ENCODE assay signal across 8 cellular contexts in the genomic region with DNA sequence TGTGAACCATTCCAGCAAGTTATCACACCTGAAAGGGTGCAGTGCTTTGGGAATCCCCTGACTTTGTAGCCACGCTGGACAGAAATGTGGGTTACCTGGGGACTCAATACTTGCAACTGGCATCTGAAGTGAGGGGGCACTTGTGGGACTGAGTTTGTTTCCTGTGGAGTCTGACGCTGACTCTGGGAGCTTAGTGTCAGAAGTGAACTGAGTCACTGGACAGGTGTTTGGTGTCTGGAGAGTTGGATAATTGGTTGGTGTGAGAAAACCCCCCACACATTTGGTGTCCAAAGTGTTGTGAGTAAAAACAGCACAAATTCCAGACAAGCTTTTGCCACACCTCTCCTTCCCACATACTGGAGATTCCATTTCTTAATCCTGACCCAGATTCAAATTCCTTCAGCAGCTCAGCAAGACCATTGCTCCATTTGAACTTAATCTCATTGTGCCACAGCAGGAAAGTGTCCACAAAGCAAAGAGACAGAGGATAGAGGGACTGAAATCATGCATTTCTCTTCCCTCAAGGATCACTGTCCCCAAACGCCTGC. TPM values are rescaled to one million over a fixed set of nuclear protein-coding genes. Genes with fewer than 3 reads are reported as not detected.
DNase-seq lines count a peak whose midpoint lies in the region; ATAC-seq, FAIRE-seq and TF ChIP-seq lines count a peak whose summit lies in the region.
"Not testable (repeated sequence)": the region's sequence is repeated elsewhere in the genome, so short reads cannot be mapped to it uniquely, and the experiment has no call there.
"Had no signal": no experiment of that assay in that cellular context is flagged by ENCODE, and none has a peak within 500 bp of the region (broad histone marks: within the 10 kb centered on the region; RNA-seq: fewer than 3 reads in every experiment).

No MANE protein-coding gene starts in this region.

- not testable (repeated sequence) for H3K27me3 ChIP-seq in RWPE2 (ENCODE audit: insufficient read depth, poor library complexity, severe bottlenecking); H1 (replicated peaks in 1 of 4; ENCODE audit: control insufficient read depth in 3 of 4, extremely low read depth in 1 of 4, insufficient read depth in 3 of 4, low read length in 3 of 4); cardiac muscle cell; mesendoderm (ENCODE audit: insufficient read depth, low read length, poor library complexity); trophoblast cell (ENCODE audit: insufficient read depth, low read length)

- not testable (repeated sequence) for DNase-seq in H54 (ENCODE audit: insufficient read length, low spot score); RWPE2 (ENCODE audit: low spot score); H1 (ENCODE audit: low read depth in 1 of 2, low spot score in 2 of 2); urothelium cell line (ENCODE audit: low spot score)
- DNase-seq in cardiac muscle cell (ENCODE audit: low read depth in 1 of 2, low spot score in 1 of 2) (peak in 1 of 2 donors; percentile 13), mesendoderm (peak; percentile 42), trophoblast cell (peak; percentile 18 to 67)

- TF ChIP-seq CTCF in RWPE2 (IDR thresholded peaks at IDR 0.05; ENCODE audit: poor library complexity, severe bottlenecking); H1 (IDR thresholded peaks at IDR 0.05; ENCODE audit: control extremely low read depth in 1 of 3, insufficient read depth in 1 of 3, low read depth in 1 of 3, low read length in 3 of 3); cardiac muscle cell (IDR thresholded peaks at IDR 0.05; ENCODE audit: low read depth, low read length): not testable (repeated sequence)

- not testable (repeated sequence) for H3K18ac ChIP-seq in H1 (ENCODE audit: extremely low read depth, low read length); mesendoderm (ENCODE audit: low read length); trophoblast cell (ENCODE audit: low read length)

- H3K4me1 ChIP-seq in RWPE2 (ENCODE audit: insufficient read depth, poor library complexity, severe bottlenecking) (peaks cover 18% of the 10 kb centered on the region), cardiac muscle cell (ENCODE audit: low read depth) (peaks cover 35% of the 10 kb centered on the region)
- not testable (repeated sequence) for H3K4me1 ChIP-seq in H1 (replicated peaks in 1 of 4; ENCODE audit: control insufficient read depth in 3 of 4, insufficient read depth in 4 of 4, low read length in 3 of 4); mesendoderm (ENCODE audit: control insufficient read depth, low read depth, low read length); trophoblast cell (ENCODE audit: control insufficient read depth in 1 of 2, insufficient read depth in 2 of 2, low read length in 2 of 2)

- H4K8ac ChIP-seq in H1 (ENCODE audit: extremely low read depth, insufficient read depth, low read length); mesendoderm (ENCODE audit: low read depth, low read length); trophoblast cell (ENCODE audit: low read depth, low read length): not testable (repeated sequence)

- not testable (repeated sequence) for TF ChIP-seq EP300 in H1 (IDR thresholded peaks at IDR 0.05; ENCODE audit: borderline replicate concordance in 1 of 2, low read depth in 2 of 2, low read length in 2 of 2)

- H4K20me1 ChIP-seq in H1 (replicated peaks in 1 of 2; ENCODE audit: control insufficient read depth in 1 of 2, insufficient read depth in 2 of 2, low read length in 2 of 2), result not testable (repeated sequence)

- POLR2A ChIA-PET in H1 (lab: Charles Lee; ENCODE audit: partially characterized antibody), result interaction anchor here (0.7 to 1.8 kb wide), 2 partner anchors 9 to 11 kb away, joined by 4 read pairs; no protein-coding TSS in a partner anchor

- H2AFZ ChIP-seq in H1 (ENCODE audit: low read length); trophoblast cell (ENCODE audit: insufficient read depth, low read length, poor library complexity): not testable (repeated sequence)

- not testable (repeated sequence) for TF ChIP-seq POLR2A in H54 (IDR thresholded peaks at IDR 0.05; ENCODE audit: low read depth, low read length); H1 (IDR thresholded peaks at IDR 0.05; ENCODE audit: control extremely low read depth in 1 of 2, low read depth in 2 of 2, low read length in 2 of 2)

- H3K56ac ChIP-seq in H1 (replicated peaks; ENCODE audit: insufficient read length, low read depth, low read length); mesendoderm (ENCODE audit: low read length): not testable (repeated sequence)

- H3K4me3 ChIP-seq in RWPE2 (ENCODE audit: severe bottlenecking); H1 (ENCODE audit: extremely low read depth in 1 of 4, insufficient read depth in 2 of 4, low read depth in 3 of 4, low read length in 4 of 4); cardiac muscle cell; mesendoderm (ENCODE audit: low read length); trophoblast cell (ENCODE audit: low read depth, low read length): not testable (repeated sequence)

- FAIRE-seq in H54 (lab: Jason Lieb, UNC) (peak; percentile 33), H1 (lab: Jason Lieb, UNC) (peak; percentile 76), urothelium cell line (lab: Jason Lieb, UNC) (peak; percentile 50)

- not testable (repeated sequence) for H4K12ac ChIP-seq in trophoblast cell (ENCODE audit: low read depth, low read length)

- not testable (repeated sequence) for H2BK120ac ChIP-seq in H1 (replicated peaks; ENCODE audit: low read depth, low read length); mesendoderm (ENCODE audit: low read depth, low read length); trophoblast cell (ENCODE audit: insufficient read depth, low read length, poor library complexity)

- H4K91ac ChIP-seq in H1 (replicated peaks; ENCODE audit: insufficient read length, low read length); trophoblast cell (ENCODE audit: low read depth, low read length): not testable (repeated sequence)

- H2BK12ac ChIP-seq in H1 (ENCODE audit: low read depth, low read length); trophoblast cell (ENCODE audit: low read length): not testable (repeated sequence)

- not testable (repeated sequence) for H3K4ac ChIP-seq in H1 (replicated peaks; ENCODE audit: insufficient read length, low read depth, low read length); trophoblast cell (ENCODE audit: low read depth, low read length)
- peak overlapping the region; percentile 16 for H3K4ac ChIP-seq in mesendoderm (ENCODE audit: low read depth, low read length)

- WGBS in H1 (ENCODE audit: extremely low coverage in 1 of 2, insufficient coverage in 1 of 2, insufficient read length in 1 of 2, insufficient replicate concordance in 2 of 2, low coverage in 1 of 2, low lambda C conversion rate in 2 of 2, missing lambda C conversion rate in 1 of 2), 2 experiments, result 77% methylated on average over 3 of the region's 3 CpGs; no CpG with 5 or more reads in 1 of the 2 experiments
- WGBS in mesendoderm (ENCODE audit: extremely low coverage, insufficient coverage, low lambda C conversion rate), result no CpG with 5 or more reads among the region's 3 CpGs
- WGBS in trophoblast cell (ENCODE audit: extremely low coverage, insufficient coverage, insufficient read length), result no CpG with 5 or more reads among the region's 3 CpGs

- H3K27ac ChIP-seq in RWPE2 (ENCODE audit: poor library complexity, severe bottlenecking) (peak overlapping the region; percentile 60), cardiac muscle cell (peak overlapping the region; percentile 95)
- H3K27ac ChIP-seq in H1 (ENCODE audit: low read depth, low read length); mesendoderm (ENCODE audit: low read depth, low read length); trophoblast cell (ENCODE audit: low read depth, low read length): not testable (repeated sequence)

- not testable (repeated sequence) for H3K9ac ChIP-seq in H1 (replicated peaks in 1 of 4; ENCODE audit: extremely low read depth in 1 of 4, low read depth in 3 of 4, low read length in 3 of 4); mesendoderm (ENCODE audit: low read length); trophoblast cell (ENCODE audit: low read length)

- CTCF ChIA-PET in H1 (lab: Charles Lee; ENCODE audit: partially characterized antibody), result not testable (repeated sequence)

- not testable (repeated sequence) for H3K79me2 ChIP-seq in H1 (ENCODE audit: control insufficient read depth in 1 of 2, insufficient read depth in 2 of 2, low read length in 2 of 2); mesendoderm (ENCODE audit: control insufficient read depth, insufficient read depth, low read length); trophoblast cell (ENCODE audit: control insufficient read depth, insufficient read depth, low read length, poor library complexity)

- peak; percentile 30 for ATAC-seq in RWPE2 (ENCODE audit: low read depth)

- not testable (repeated sequence) for H3K4me2 ChIP-seq in H1 (ENCODE audit: insufficient read depth in 1 of 2, low read depth in 2 of 2, low read length in 2 of 2); mesendoderm (ENCODE audit: low read length)
- peak overlapping the region; percentile 49 for H3K4me2 ChIP-seq in trophoblast cell (ENCODE audit: low read length)

- not testable (repeated sequence) for H2BK15ac ChIP-seq in H1 (ENCODE audit: low read length); mesendoderm (replicated peaks; ENCODE audit: low read depth)

- TF ChIP-seq RAD21 in H1 (IDR thresholded peaks at IDR 0.05 in 1 of 2, conservative IDR thresholded peaks at IDR 0.05 in 1 of 2; ENCODE audit: low read depth in 2 of 2, low read length in 2 of 2), result not testable (repeated sequence)

- not testable (repeated sequence) for H3K23me2 ChIP-seq in H1 (ENCODE audit: low read depth, low read length)

- not testable (repeated sequence) for H3K36me3 ChIP-seq in RWPE2 (ENCODE audit: low read depth); H1 (ENCODE audit: control insufficient read depth in 2 of 4, insufficient read depth in 4 of 4, low read length in 3 of 4); cardiac muscle cell; mesendoderm (ENCODE audit: control insufficient read depth, insufficient read depth, low read length); trophoblast cell (ENCODE audit: control insufficient read depth in 1 of 2, insufficient read depth in 2 of 2, low read length in 2 of 2)

- not testable (repeated sequence) for H2BK5ac ChIP-seq in H1 (ENCODE audit: low read depth, low read length); mesendoderm (ENCODE audit: low read length); trophoblast cell (ENCODE audit: low read depth, low read length, poor library complexity)

- not testable (repeated sequence) for H3K79me1 ChIP-seq in H1 (ENCODE audit: low read depth, low read length); mesendoderm (ENCODE audit: low read length); trophoblast cell (ENCODE audit: low read length)

- H3K14ac ChIP-seq in H1 (ENCODE audit: insufficient read length); trophoblast cell (ENCODE audit: low read length): not testable (repeated sequence)

- H3K23ac ChIP-seq in H1 (ENCODE audit: insufficient read length); mesendoderm (ENCODE audit: low read length); trophoblast cell (ENCODE audit: low read length): not testable (repeated sequence)

- not testable (repeated sequence) for H2BK20ac ChIP-seq in H1 (ENCODE audit: low read length)

- H2AK5ac ChIP-seq in H1 (ENCODE audit: low read depth, low read length); mesendoderm (ENCODE audit: low read length); trophoblast cell (ENCODE audit: low read length): not testable (repeated sequence)

- not testable (repeated sequence) for H4K5ac ChIP-seq in H1 (ENCODE audit: insufficient read length, low read depth, low read length); mesendoderm (ENCODE audit: low read length)

- H3K9me3 ChIP-seq in RWPE2 (ENCODE audit: severe bottlenecking); H1 (ENCODE audit: insufficient read depth in 2 of 2, low read depth in 1 of 2, low read length in 1 of 2); cardiac muscle cell (ENCODE audit: low read depth); trophoblast cell (ENCODE audit: insufficient read depth, low read depth, low read length): not testable (repeated sequence)

RNA-seq across cellular contexts. Expression of a gene that starts 48.8 kb away (rescaled TPM):
- 113 and 114 TPM in 2 replicates for total RNA-seq in H1 (2021; fragmentation: NEBNext Ultra II Directional; extraction: Animal tissue kit (Norgen Biotek cat#: 25700))
- polyA plus RNA-seq in H1 (2011; rRNA removed) (57.0 and 91.0 TPM in 2 replicates), cardiac muscle cell (60.9 and 65.5 TPM in 2 replicates)
- 120 TPM for polyA plus RNA-seq in H1 (2011; cell fraction: cytosol; rRNA removed)
- 49.1 TPM for polyA plus RNA-seq in H1 (2011; cell fraction: nucleus; rRNA removed)
- 144 to 161 TPM (median 149 TPM) in 4 replicates for polyA plus RNA-seq in H1 (2012, experiment 1 of 2)
- polyA plus RNA-seq in H1 (2012, experiment 2 of 2), result 23.4 TPM
- 96.5 TPM for polyA plus RNA-seq in H1 (2013, experiment 1 of 2)
- 110 TPM for polyA plus RNA-seq in H1 (2013, experiment 2 of 2)
- polyA minus RNA-seq in H1 (2011; rRNA and poly(A)+ RNA removed), result 71.6 and 77.0 TPM in 2 replicates
- 21.8 TPM for polyA minus RNA-seq in H1 (2011; cell fraction: cytosol; rRNA and poly(A)+ RNA removed)
- 36.7 TPM for polyA minus RNA-seq in H1 (2011; cell fraction: nucleus; rRNA and poly(A)+ RNA removed)
- total RNA-seq in cardiac muscle cell, result 29.0 and 33.9 TPM in 2 replicates
- 56.9 TPM for polyA plus RNA-seq in mesendoderm (2013, experiment 1 of 2)
- polyA plus RNA-seq in mesendoderm (2013, experiment 2 of 2), result 61.7 TPM
- polyA plus RNA-seq in trophoblast cell (2013), result 156 and 159 TPM in 2 replicates
- total RNA-seq: Right ventricle myocardium superior had no signal
